Comparison of ENCODE assay signal across 28 cellular contexts in the genomic region with DNA sequence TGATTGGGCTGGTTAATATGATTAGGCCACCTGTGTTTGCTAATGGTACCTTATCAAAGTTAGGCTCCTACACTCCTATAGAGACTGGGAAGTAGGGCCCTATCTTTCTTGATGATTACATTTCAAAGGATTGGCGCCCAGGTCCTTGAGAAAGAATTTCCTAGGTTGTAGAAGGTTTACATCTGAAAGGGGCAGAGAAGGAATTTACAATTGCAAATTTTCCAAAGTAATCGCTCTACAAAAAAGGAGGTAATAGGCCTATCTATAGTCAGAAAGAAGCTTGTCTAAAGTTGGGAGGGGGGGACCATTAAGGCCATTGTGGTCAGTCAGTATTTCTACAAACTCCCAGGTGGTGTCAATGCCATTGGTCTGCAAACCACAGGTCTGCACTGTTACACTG.
"Had no signal": no experiment of that assay in that cellular context is flagged by ENCODE, and none has a peak within 500 bp of the region (broad histone marks: within the 10 kb centered on the region; RNA-seq: fewer than 3 reads in every experiment).

No MANE protein-coding gene starts in this region.

- H3K36me3 Mint-ChIP-seq: activated naive CD8-positive, alpha-beta T cell; naive B cell; stimulated activated memory B cell treated with anti-CD40 and anti-IgM and Interleukin-4, amounts not matched to agents 10 μg/mL and 1 μg/mL and 100 μg/mL, for 72 hours had no signal

- H3K27me3 Mint-ChIP-seq: activated CD4-positive, alpha-beta T cell treated with anti-CD3 and anti-CD28 coated beads, Interleukin-2, amount 10 ng/mL, durations not matched to agents 7 days and 5 days; activated naive CD8-positive, alpha-beta T cell; activated T-helper 17 cell treated with anti-CD3 and anti-CD28 coated beads, Interleukin-2, amount 50 U/mL, for 72 hours; naive B cell; stimulated activated memory B cell treated with anti-CD40 and anti-IgM and Interleukin-4, amounts not matched to agents 10 μg/mL and 1 μg/mL and 100 μg/mL, for 72 hours had no signal

- H3K36me3 ChIP-seq: adrenal gland, lower lobe of right lung, right lobe of liver, stomach, suprapubic skin, tibial nerve had no signal

- H3K9me3 Mint-ChIP-seq: activated CD4-positive, alpha-beta T cell treated with anti-CD3 and anti-CD28 coated beads, Interleukin-2, amount 10 ng/mL, durations not matched to agents 7 days and 5 days; neural crest cell; stimulated activated memory B cell treated with anti-CD40 and anti-IgM and Interleukin-4, amounts not matched to agents 10 μg/mL and 1 μg/mL and 100 μg/mL, for 72 hours had no signal

- H3K27me3 ChIP-seq: body of pancreas, foreskin keratinocyte, right lobe of liver, stomach, suprapubic skin, tibial nerve had no signal

- H3K27ac ChIP-seq: adrenal gland, body of pancreas, foreskin keratinocyte, lower lobe of right lung, right lobe of liver, skin epidermis, stomach, suprapubic skin, tibial nerve, VCaP had no signal

- H3K9me3 ChIP-seq: adrenal gland, body of pancreas, lower lobe of right lung, right lobe of liver, stomach, suprapubic skin, tibial nerve had no signal

- H3K4me1 Mint-ChIP-seq: activated CD4-positive, alpha-beta T cell treated with anti-CD3 and anti-CD28 coated beads, Interleukin-2, amount 10 ng/mL, durations not matched to agents 7 days and 5 days; activated T-helper 17 cell treated with anti-CD3 and anti-CD28 coated beads, Interleukin-2, amount 50 U/mL, for 72 hours; naive B cell; neural crest cell; stimulated activated memory B cell treated with anti-CD40 and anti-IgM and Interleukin-4, amounts not matched to agents 10 μg/mL and 1 μg/mL and 100 μg/mL, for 72 hours had no signal

- H3K4me1 ChIP-seq: adrenal gland, body of pancreas, foreskin keratinocyte, lower lobe of right lung, right lobe of liver, stomach, suprapubic skin, tibial nerve had no signal

- FAIRE-seq: urothelium cell line had no signal

- DNase-seq: activated CD4-positive, alpha-beta T cell treated with anti-CD3 and anti-CD28 coated beads, Interleukin-2, amount 10 ng/mL, durations not matched to agents 7 days and 5 days; activated CD4-positive, CD25-positive, alpha-beta regulatory T cell treated with anti-CD3 and anti-CD28 coated beads, Interleukin-2, amount 50 U/mL, for 72 hours; activated CD8-positive, alpha-beta T cell treated with anti-CD3 and anti-CD28 coated beads, Interleukin-2, amount 10 ng/mL, durations not matched to agents 7 days and 5 days; activated naive CD4-positive, alpha-beta T cell; activated T-cell treated with anti-CD3 and anti-CD28 coated beads, Interleukin-2, amount 50 U/mL, for 1 hour; adrenal gland; body of pancreas; dermis blood vessel endothelial cell; effector CD8-positive, alpha-beta T cell; foreskin keratinocyte; lower lobe of right lung; naive B cell; occipital lobe; right lobe of liver; stimulated activated CD4-positive, alpha-beta T cell treated with anti-CD3 and anti-CD28 coated beads, Interleukin-2, amount 100 ng/mL, for 24 hours; stomach; SW 1271; T-helper 2 cell had no signal

- H3K4me3 Mint-ChIP-seq: activated CD4-positive, alpha-beta T cell treated with anti-CD3 and anti-CD28 coated beads, Interleukin-2, amount 10 ng/mL, durations not matched to agents 7 days and 5 days; activated CD8-positive, alpha-beta T cell treated with anti-CD3 and anti-CD28 coated beads, Interleukin-2, amount 10 ng/mL, durations not matched to agents 7 days and 5 days; activated naive CD8-positive, alpha-beta T cell; activated T-helper 17 cell treated with anti-CD3 and anti-CD28 coated beads, Interleukin-2, amount 50 U/mL, for 72 hours; naive B cell; neural crest cell; stimulated activated memory B cell treated with anti-CD40 and anti-IgM and Interleukin-4, amounts not matched to agents 10 μg/mL and 1 μg/mL and 100 μg/mL, for 72 hours had no signal

- ATAC-seq: activated CD8-positive, alpha-beta T cell treated with anti-CD3 and anti-CD28 coated beads, Interleukin-2, amount 10 ng/mL, durations not matched to agents 7 days and 5 days; activated T-helper 17 cell treated with anti-CD3 and anti-CD28 coated beads, Interleukin-2, amount 50 U/mL, for 72 hours; body of pancreas; foreskin keratinocyte; left lobe of liver; lower lobe of right lung; right lobe of liver; stimulated activated memory B cell treated with anti-CD40 and anti-IgM and Interleukin-4, amounts not matched to agents 10 μg/mL and 1 μg/mL and 100 μg/mL, for 72 hours had no signal

- H3K27ac Mint-ChIP-seq: activated CD4-positive, alpha-beta T cell treated with anti-CD3 and anti-CD28 coated beads, Interleukin-2, amount 10 ng/mL, durations not matched to agents 7 days and 5 days; activated CD8-positive, alpha-beta T cell treated with anti-CD3 and anti-CD28 coated beads, Interleukin-2, amount 10 ng/mL, durations not matched to agents 7 days and 5 days; activated naive CD8-positive, alpha-beta T cell; activated T-helper 17 cell treated with anti-CD3 and anti-CD28 coated beads, Interleukin-2, amount 50 U/mL, for 72 hours; naive B cell; stimulated activated memory B cell treated with anti-CD40 and anti-IgM and Interleukin-4, amounts not matched to agents 10 μg/mL and 1 μg/mL and 100 μg/mL, for 72 hours had no signal

- H3K4me3 ChIP-seq: adrenal gland, body of pancreas, lower lobe of right lung, right lobe of liver, skin epidermis, stomach, suprapubic skin, tibial nerve had no signal
